24 cellular contexts compared by ENCODE assay signal in the genomic region with DNA sequence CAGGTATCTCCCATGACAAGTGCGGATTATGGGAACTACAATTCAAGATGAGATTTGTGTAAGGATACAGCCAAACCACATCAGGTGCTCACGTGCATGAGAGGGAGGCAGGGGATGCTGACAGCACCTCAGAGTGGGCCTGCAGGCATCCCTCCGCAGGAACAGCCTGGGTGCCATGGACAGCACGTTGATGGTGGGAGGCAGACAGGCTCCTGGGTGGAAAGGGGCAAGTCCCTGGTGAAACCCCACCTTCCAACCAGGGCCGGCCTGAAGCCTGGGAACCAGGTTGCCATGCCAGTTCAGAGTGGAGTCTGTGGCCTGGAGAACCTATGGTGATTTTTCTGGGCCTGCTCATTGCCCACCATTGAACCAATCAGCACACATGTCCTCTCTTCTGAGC.
"Had no signal": no experiment of that assay in that cellular context is flagged by ENCODE, and none has a peak within 500 bp of the region (broad histone marks: within the 10 kb centered on the region; RNA-seq: fewer than 3 reads in every experiment).

No MANE protein-coding gene starts in this region.

- H3K36me3 ChIP-seq: ovary, right lobe of liver, sigmoid colon, stomach, thoracic aorta, thyroid gland, tibial nerve, uterus had no signal

- H3K4me1 ChIP-seq: parathyroid adenoma, psoas muscle, right lobe of liver, sigmoid colon, stomach, uterus had no signal

- H3K79me2 ChIP-seq: parathyroid adenoma had no signal

- H3K9me3 ChIP-seq: ovary, psoas muscle, right lobe of liver, sigmoid colon, thoracic aorta, thyroid gland, tibial nerve, uterus had no signal

- H3K9ac ChIP-seq: parathyroid adenoma had no signal

- ATAC-seq: naive thymus-derived CD8-positive, alpha-beta T cell; natural killer cell treated with Interleukin-12 subunit alpha and Interleukin-12 subunit beta and Interleukin-15 and Interleukin-18, amount 100 ng/mL, for 72 hours; psoas muscle; right cardiac atrium; right lobe of liver; stimulated activated effector memory CD8-positive, alpha-beta T cell treated with anti-CD3 and anti-CD28 coated beads, Interleukin-12 subunit alpha, Interleukin-12 subunit beta, amount 100 ng/mL, for 72 hours; stimulated activated naive B cell treated with anti-CD40 and anti-IgM and Interleukin-4, amounts not matched to agents 10 μg/mL and 1 μg/mL and 100 μg/mL, for 72 hours had no signal

- H3K4me3 ChIP-seq: ovary, psoas muscle, right lobe of liver, sigmoid colon, stomach, thoracic aorta, thyroid gland, tibial nerve, uterus had no signal

- DNase-seq: naive B cell; nephron progenitor cell; occipital lobe; ovary; psoas muscle; right lobe of liver; sigmoid colon; small intestine; stimulated activated CD4-positive, alpha-beta T cell treated with anti-CD3 and anti-CD28 coated beads, Interleukin-15, amount 100 ng/mL, for 24 hours; stimulated activated CD4-positive, alpha-beta T cell treated with anti-CD3 and anti-CD28 coated beads, Interleukin-2, amount 100 ng/mL, for 24 hours; stimulated activated CD4-positive, alpha-beta T cell treated with anti-CD3 and anti-CD28 coated beads, Interleukin-2, amount 100 ng/mL, for 48 hours; stimulated activated CD4-positive, alpha-beta T cell treated with anti-CD3 and anti-CD28 coated beads, Interleukin-4, amount 100 ng/mL, for 24 hours; stimulated activated naive B cell treated with anti-CD40 and anti-IgM and Interleukin-4, amounts not matched to agents 10 μg/mL and 1 μg/mL and 100 μg/mL, for 72 hours; stimulated activated naive CD4-positive, alpha-beta T cell treated with Interleukin-2 at 50 U/mL for 16 hours; stomach; thyroid gland; uterus had no signal

- H2AFZ ChIP-seq: parathyroid adenoma had no signal

- H3K27me3 ChIP-seq: ovary, right lobe of liver, sigmoid colon, stomach, thyroid gland, tibial nerve, uterus had no signal

- H3K27ac ChIP-seq: ovary, parathyroid adenoma, psoas muscle, right lobe of liver, sigmoid colon, stomach, thoracic aorta, thyroid gland, tibial nerve, uterus had no signal
